In the genomic region with DNA sequence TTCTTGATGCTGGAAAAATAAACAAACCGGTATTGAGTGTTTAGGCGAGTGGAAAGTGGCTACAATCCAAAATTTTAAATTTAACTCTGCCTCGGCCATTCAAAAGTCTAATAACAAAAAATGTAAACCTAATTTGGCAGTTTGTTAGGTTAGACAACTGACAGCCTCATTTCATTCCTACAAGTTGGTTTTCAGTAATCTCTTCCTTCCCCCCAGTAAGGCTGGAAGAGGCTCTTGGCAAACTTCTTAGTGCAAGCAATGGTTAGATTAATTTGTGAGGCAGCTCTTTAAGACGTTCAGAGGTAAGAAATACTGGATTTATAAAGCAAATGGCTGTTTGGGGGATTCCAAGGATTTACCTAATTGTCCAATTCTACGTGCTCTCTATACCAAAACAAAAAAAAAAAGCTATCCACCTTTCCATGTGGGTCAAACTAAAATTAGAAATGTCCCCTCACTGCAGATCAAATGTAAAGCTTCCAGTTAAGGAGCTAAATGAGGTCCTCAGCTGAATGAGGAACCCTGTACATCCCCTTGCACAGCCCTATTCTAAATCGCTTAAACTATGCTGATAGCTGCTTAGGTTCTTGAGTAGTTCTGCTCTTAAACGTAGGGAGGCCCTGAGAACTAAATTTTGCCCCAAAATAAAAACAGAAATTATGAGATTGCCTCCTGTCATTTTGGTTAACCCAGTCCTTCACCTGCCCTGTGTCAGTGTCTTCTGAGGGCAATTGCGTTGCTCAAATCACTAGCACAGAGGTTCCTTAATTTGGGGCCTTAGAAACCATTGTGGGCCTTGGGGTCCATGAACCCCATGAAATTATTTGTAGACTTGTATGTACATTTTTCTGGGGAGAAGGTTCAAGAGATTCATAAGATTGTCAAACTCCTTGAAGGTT, we compare ENCODE assay signal across 8 cellular contexts. TPM values are rescaled to one million over a fixed set of nuclear protein-coding genes. Genes with fewer than 3 reads are reported as not detected.
DNase-seq lines count a peak whose midpoint lies in the region; ATAC-seq and TF ChIP-seq lines count a peak whose summit lies in the region.

No MANE protein-coding gene starts in this region.

- no peak for ATAC-seq in upper lobe of right lung
- no peak for ATAC-seq in GM19397 (IDR thresholded peaks at IDR 0.05; ENCODE audit: unreplicated experiment)
- no peak for ATAC-seq in HG03175 (IDR thresholded peaks at IDR 0.05; ENCODE audit: unreplicated experiment)

- intact Hi-C loops in activated T-helper 2 cell treated with anti-CD3 and anti-CD28 coated beads, Interferon-gamma antibody, Interleukin-2, Interleukin-4, amounts not matched to agents 10 μg/mL and 5 μg/mL and 100 μg/mL, durations not matched to agents 14 hours and 24 hours and 36 hours (cut with micrococcal nuclease) = no loop called here
- intact Hi-C loops in upper lobe of right lung (cut with DNase I) = no loop called here

- H3K9me3 ChIP-seq in upper lobe of right lung = no peaks in the 10 kb centered on the region

- POLR2A ChIA-PET in GM10248 (lab: Yijun Ruan, JAX) = interaction anchor here (0.6 to 6.4 kb wide), 15 partner anchors 9 to 1035 kb away, joined by 3 to 332 read pairs (median 4); a partner anchor contains a TSS

- H3K27ac ChIP-seq in upper lobe of right lung = peak overlapping the region; percentile 1

- peak overlapping the region; percentile 81 for H3K4me3 ChIP-seq in kidney epithelial cell (ENCODE audit: low read depth, low read length)
- peak overlapping the region; percentile 87 for H3K4me3 ChIP-seq in upper lobe of right lung

- peaks cover 38% of the 10 kb centered on the region for H3K4me1 ChIP-seq in upper lobe of right lung

- peak overlapping the region; percentile 82 for H3K27ac Mint-ChIP-seq in activated naive CD4-positive, alpha-beta T cell treated with anti-CD3 and anti-CD28 coated beads, Interleukin-2, amount 10 ng/mL, durations not matched to agents 7 days and 5 days
- H3K27ac Mint-ChIP-seq in activated T-helper 2 cell treated with anti-CD3 and anti-CD28 coated beads, Interferon-gamma antibody, Interleukin-2, Interleukin-4, amounts not matched to agents 10 μg/mL and 5 μg/mL and 100 μg/mL, durations not matched to agents 14 hours and 24 hours and 36 hours = peak overlapping the region; percentile 66

- H3K27me3 Mint-ChIP-seq in activated naive CD4-positive, alpha-beta T cell treated with anti-CD3 and anti-CD28 coated beads, Interleukin-2, amount 10 ng/mL, durations not matched to agents 7 days and 5 days = peaks cover 17% of the 10 kb centered on the region
- no peaks in the 10 kb centered on the region for H3K27me3 Mint-ChIP-seq in activated T-helper 2 cell treated with anti-CD3 and anti-CD28 coated beads, Interferon-gamma antibody, Interleukin-2, Interleukin-4, amounts not matched to agents 10 μg/mL and 5 μg/mL and 100 μg/mL, durations not matched to agents 14 hours and 24 hours and 36 hours (ENCODE audit: low read depth)

- CTCF ChIA-PET in activated naive CD4-positive, alpha-beta T cell treated with anti-CD3 and anti-CD28 coated beads, Interleukin-2, amount 10 ng/mL, durations not matched to agents 7 days and 5 days (lab: Charles Lee) = interaction anchor here (1.0 to 9.6 kb wide), 18 partner anchors 9 to 211 kb away, joined by 3 to 172 read pairs (median 4); a partner anchor contains a TSS
- CTCF ChIA-PET in GM10248 (lab: Yijun Ruan, JAX) = interaction anchor here (1.0 to 11.1 kb wide), 14 partner anchors 9 to 941 kb away, joined by 3 to 190 read pairs (median 6); a partner anchor contains a TSS

- H3K36me3 Mint-ChIP-seq in activated naive CD4-positive, alpha-beta T cell treated with anti-CD3 and anti-CD28 coated beads, Interleukin-2, amount 10 ng/mL, durations not matched to agents 7 days and 5 days = peaks cover 24% of the 10 kb centered on the region
- peaks cover 26% of the 10 kb centered on the region for H3K36me3 Mint-ChIP-seq in activated T-helper 2 cell treated with anti-CD3 and anti-CD28 coated beads, Interferon-gamma antibody, Interleukin-2, Interleukin-4, amounts not matched to agents 10 μg/mL and 5 μg/mL and 100 μg/mL, durations not matched to agents 14 hours and 24 hours and 36 hours (ENCODE audit: low read depth)

- peak overlapping the region; percentile 69 for H3K4me3 Mint-ChIP-seq in activated naive CD4-positive, alpha-beta T cell treated with anti-CD3 and anti-CD28 coated beads, Interleukin-2, amount 10 ng/mL, durations not matched to agents 7 days and 5 days
- peak overlapping the region; percentile 75 for H3K4me3 Mint-ChIP-seq in activated T-helper 2 cell treated with anti-CD3 and anti-CD28 coated beads, Interferon-gamma antibody, Interleukin-2, Interleukin-4, amounts not matched to agents 10 μg/mL and 5 μg/mL and 100 μg/mL, durations not matched to agents 14 hours and 24 hours and 36 hours (ENCODE audit: low read depth)

- H3K27me3 ChIP-seq in kidney epithelial cell (ENCODE audit: control insufficient read depth, insufficient read depth, low read length) (no peaks in the 10 kb centered on the region), upper lobe of right lung (no peaks in the 10 kb centered on the region)

- TF ChIP-seq CTCF in kidney epithelial cell (IDR thresholded peaks at IDR 0.05; ENCODE audit: insufficient read depth, low read length, poor library complexity, severe bottlenecking) = no peak
- TF ChIP-seq CTCF in upper lobe of right lung (IDR thresholded peaks at IDR 0.05) = no peak
- TF ChIP-seq CTCF in GM10248 (IDR thresholded peaks at IDR 0.05; ENCODE audit: control extremely low read depth, extremely low read depth, low read depth, missing control alignments) = no peak

- H3K36me3 ChIP-seq in kidney epithelial cell (ENCODE audit: control insufficient read depth, insufficient read depth, low read length) (no peaks in the 10 kb centered on the region), upper lobe of right lung (no peaks in the 10 kb centered on the region)

- no peaks in the 10 kb centered on the region for H3K9me3 Mint-ChIP-seq in activated naive CD4-positive, alpha-beta T cell treated with anti-CD3 and anti-CD28 coated beads, Interleukin-2, amount 10 ng/mL, durations not matched to agents 7 days and 5 days
- H3K9me3 Mint-ChIP-seq in activated T-helper 2 cell treated with anti-CD3 and anti-CD28 coated beads, Interferon-gamma antibody, Interleukin-2, Interleukin-4, amounts not matched to agents 10 μg/mL and 5 μg/mL and 100 μg/mL, durations not matched to agents 14 hours and 24 hours and 36 hours = no peaks in the 10 kb centered on the region

- no peak for DNase-seq in activated naive CD4-positive, alpha-beta T cell treated with anti-CD3 and anti-CD28 coated beads, Interleukin-2, amount 10 ng/mL, durations not matched to agents 7 days and 5 days
- DNase-seq in activated naive CD4-positive, alpha-beta T cell treated with Interleukin-2 at 50 U/mL for 16 hours = no peak
- DNase-seq in activated T-helper 2 cell treated with anti-CD3 and anti-CD28 coated beads, Interferon-gamma antibody, Interleukin-2, Interleukin-4, amounts not matched to agents 10 μg/mL and 5 μg/mL and 100 μg/mL, durations not matched to agents 14 hours and 24 hours and 36 hours (ENCODE audit: low spot score) = no peak
- no peak for DNase-seq in kidney epithelial cell (ENCODE audit: low read depth)
- DNase-seq in upper lobe of right lung = no peak
- DNase-seq in GM10248 (ENCODE audit: extremely low spot score) = no peak

- H3K4me1 Mint-ChIP-seq in activated naive CD4-positive, alpha-beta T cell treated with anti-CD3 and anti-CD28 coated beads, Interleukin-2, amount 10 ng/mL, durations not matched to agents 7 days and 5 days = peaks cover 39% of the 10 kb centered on the region
- peaks cover 21% of the 10 kb centered on the region for H3K4me1 Mint-ChIP-seq in activated T-helper 2 cell treated with anti-CD3 and anti-CD28 coated beads, Interferon-gamma antibody, Interleukin-2, Interleukin-4, amounts not matched to agents 10 μg/mL and 5 μg/mL and 100 μg/mL, durations not matched to agents 14 hours and 24 hours and 36 hours (ENCODE audit: low read depth)

RNA-seq across cellular contexts. Expression of a gene that starts 2.9 kb away (rescaled TPM):
- total RNA-seq in activated T-helper 2 cell treated with anti-CD3 and anti-CD28 coated beads, Interferon-gamma antibody, Interleukin-2, Interleukin-4, amounts not matched to agents 10 μg/mL and 5 μg/mL and 100 μg/mL, durations not matched to agents 14 hours and 24 hours and 36 hours = 46.4 and 48.1 TPM in 2 replicates
- total RNA-seq in kidney epithelial cell (17.9 and 20.0 TPM in 2 replicates), upper lobe of right lung (36.1 TPM)

RNA-seq across cellular contexts. Expression of a gene that starts 10.5 kb away (rescaled TPM):
- total RNA-seq in activated T-helper 2 cell treated with anti-CD3 and anti-CD28 coated beads, Interferon-gamma antibody, Interleukin-2, Interleukin-4, amounts not matched to agents 10 μg/mL and 5 μg/mL and 100 μg/mL, durations not matched to agents 14 hours and 24 hours and 36 hours = 7.5 and 7.8 TPM in 2 replicates
- total RNA-seq in kidney epithelial cell (7.7 and 10.4 TPM in 2 replicates), upper lobe of right lung (5.7 TPM)

RNA-seq across cellular contexts. Expression of a gene that starts 15.7 kb away (rescaled TPM):
- total RNA-seq in activated T-helper 2 cell treated with anti-CD3 and anti-CD28 coated beads, Interferon-gamma antibody, Interleukin-2, Interleukin-4, amounts not matched to agents 10 μg/mL and 5 μg/mL and 100 μg/mL, durations not matched to agents 14 hours and 24 hours and 36 hours = 12.8 and 15.9 TPM in 2 replicates
- total RNA-seq in kidney epithelial cell = 7.1 and 8.2 TPM in 2 replicates
- 16.3 TPM for total RNA-seq in upper lobe of right lung

RNA-seq across cellular contexts. Expression of a gene that starts 18.8 kb away (rescaled TPM):
- total RNA-seq in activated T-helper 2 cell treated with anti-CD3 and anti-CD28 coated beads, Interferon-gamma antibody, Interleukin-2, Interleukin-4, amounts not matched to agents 10 μg/mL and 5 μg/mL and 100 μg/mL, durations not matched to agents 14 hours and 24 hours and 36 hours = 4.0 and 4.4 TPM in 2 replicates
- 54.5 and 61.9 TPM in 2 replicates for total RNA-seq in kidney epithelial cell
- 37.0 TPM for total RNA-seq in upper lobe of right lung
